Comparison of ENCODE assay signal across 11 cellular contexts in genomic region chr2:237978058-237978712, GRCh38. TPM values are rescaled to one million over a fixed set of nuclear protein-coding genes. Genes with fewer than 3 reads are reported as not detected.
A peak's percentile ranks its signal among the peaks of the same experiment; 100 is the strongest.
DNase-seq lines count a peak whose midpoint lies in the region; ATAC-seq and TF ChIP-seq lines count a peak whose summit lies in the region.
"Had no signal": no experiment of that assay in that cellular context is flagged by ENCODE, and none has a peak within 500 bp of the region (broad histone marks: within the 10 kb centered on the region; RNA-seq: fewer than 3 reads in every experiment).

No MANE protein-coding gene starts in this region.

- H3K27me3 ChIP-seq in Peyer's patch: no peaks in the 10 kb centered on the region

- peaks cover 0 to 20% (median 0%) of the 10 kb centered on the region in 3 donors for H3K36me3 ChIP-seq in Peyer's patch

- H3K27ac ChIP-seq in Peyer's patch: no peak overlapping the region

- H3K4me3 ChIP-seq in Peyer's patch (no peak overlapping the region), fibroblast of pulmonary artery (replicated peaks; ENCODE audit: low read depth, low read length) (no peak overlapping the region)

- in situ Hi-C loops in G401 (cut with HindIII; ENCODE audit: low sequenced_read_pairs): no loop called here

- H3K9me3 ChIP-seq in Peyer's patch: no peaks in the 10 kb centered on the region

- TF ChIP-seq POLR2A in Peyer's patch (IDR thresholded peaks at IDR 0.05): no peak

- H3K4me1 ChIP-seq in Peyer's patch: peaks cover 0 to 10% (median 0%) of the 10 kb centered on the region in 4 donors

- ATAC-seq in GM18517 (IDR thresholded peaks at IDR 0.05; ENCODE audit: unreplicated experiment) (no peak), GM21786 (IDR thresholded peaks at IDR 0.05; ENCODE audit: unreplicated experiment) (no peak), HG03025 (IDR thresholded peaks at IDR 0.05; ENCODE audit: low FRiP score, unreplicated experiment) (no peak)
- ATAC-seq: activated T-cell treated with anti-CD3 and anti-CD28 coated beads, Interleukin-2, amount 50 U/mL, for 4 hours; HCT116 had no signal

- no peak for TF ChIP-seq CTCF in Peyer's patch (IDR thresholded peaks at IDR 0.05)
- no peak for TF ChIP-seq CTCF in fibroblast of pulmonary artery (IDR thresholded peaks at IDR 0.05; ENCODE audit: low read length, missing control alignments)

- DNase-seq in G401 (ENCODE audit: low spot score): peak; percentile 9
- DNase-seq in Peyer's patch: peak in 2 of 3 donors; percentile 14 to 40
- peak; percentile 37 for DNase-seq in fibroblast of pulmonary artery (ENCODE audit: low read depth)
- DNase-seq in nucleus accumbens (lab: John Stamatoyannopoulos, UW): peak in 47 of 56 donors; percentile 17 to 76 (median 53)
- DNase-seq: activated T-cell treated with anti-CD3 and anti-CD28 coated beads, Interleukin-2, amount 50 U/mL, for 4 hours; effector CD4-positive, alpha-beta T cell; NCI-H82 had no signal

RNA-seq across cellular contexts. Expression of gene UBE2F, which starts 11.4 kb away (rescaled TPM):
- 86.4 and 143 TPM in 2 replicates for total RNA-seq in G401 (2014; rRNA removed; shearing (Covaris generic))
- 10 to 100 TPM; 21.5 to 67.7 (median 50.3) TPM for total RNA-seq in Peyer's patch
